In the genomic region with DNA sequence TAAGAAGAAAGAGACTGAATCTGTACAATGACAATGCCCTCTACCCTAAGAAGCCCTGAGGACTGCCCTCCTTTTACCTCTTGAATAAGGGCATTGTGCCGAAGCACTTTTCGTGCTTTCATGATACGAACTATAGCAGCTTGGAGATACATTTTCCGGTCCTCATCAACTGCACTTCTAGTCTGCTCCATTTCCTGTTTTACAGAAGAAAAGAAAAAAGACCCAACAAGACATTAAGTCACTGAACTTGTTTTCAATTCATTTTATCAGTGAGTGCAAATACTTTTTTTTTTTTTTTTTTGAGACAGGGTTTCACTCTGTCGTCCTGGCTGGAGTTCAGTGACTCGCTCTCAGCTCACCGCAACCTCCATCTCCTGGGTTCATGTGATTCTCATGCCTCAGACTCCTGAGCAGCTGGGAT, we compare ENCODE assay signal across 16 cellular contexts.
A peak's percentile ranks its signal among the peaks of the same experiment; 100 is the strongest.
DNase-seq lines count a peak whose midpoint lies in the region; ATAC-seq and TF ChIP-seq lines count a peak whose summit lies in the region.
"Had no signal": no experiment of that assay in that cellular context is flagged by ENCODE, and none has a peak within 500 bp of the region (broad histone marks: within the 10 kb centered on the region; RNA-seq: fewer than 3 reads in every experiment).

No MANE protein-coding gene starts in this region.

- H4K5ac ChIP-seq in IMR-90 (ENCODE audit: low read depth, low read length) = no peak overlapping the region

- peaks cover 9% of the 10 kb centered on the region; the same call in 1 of the 2 replicates for H3K9me1 ChIP-seq in IMR-90 (ENCODE audit: insufficient read depth, low read length)

- no peak for TF ChIP-seq POLR2A in IMR-90 (IDR thresholded peaks at IDR 0.05; ENCODE audit: low read depth, low read length)
- no peak for TF ChIP-seq POLR2A in gastroesophageal sphincter (IDR thresholded peaks at IDR 0.05)

- peak; percentile 16 for DNase-seq in activated CD4-positive, alpha-beta T cell treated with anti-CD3 and anti-CD28 coated beads, Interleukin-2, amount 10 ng/mL, durations not matched to agents 7 days and 5 days
- DNase-seq in activated CD4-positive, alpha-beta T cell treated with anti-CD3 and anti-CD28 coated beads, Interleukin-2, amount 50 U/mL, for 4 hours = no peak
- DNase-seq in IMR-90 (peak; percentile 74), glomerular visceral epithelial cell (ENCODE audit: extremely low spot score) (peak; percentile 55), BE2C (no peak), dermis blood vessel endothelial cell (no peak)
- DNase-seq: activated CD4-positive, CD25-positive, alpha-beta regulatory T cell; cortex of kidney; GF-D8; heart left ventricle; kidney; uterus had no signal

- no peak overlapping the region for H4K91ac ChIP-seq in IMR-90 (ENCODE audit: insufficient read depth, low read depth, low read length)

- H3K27me3 Mint-ChIP-seq in activated CD4-positive, alpha-beta T cell treated with anti-CD3 and anti-CD28 coated beads, Interleukin-2, amount 10 ng/mL, durations not matched to agents 7 days and 5 days = no peaks in the 10 kb centered on the region
- no peaks in the 10 kb centered on the region for H3K27me3 Mint-ChIP-seq in activated T-helper 17 cell treated with anti-CD3 and anti-CD28 coated beads, Interleukin-2, amount 50 U/mL, for 72 hours

- BruUV-seq in IMR-90 (replicated peaks; lab: Mats Ljungman, UMichigan) = no TSS peak

- no peak overlapping the region for H2AK5ac ChIP-seq in IMR-90 (ENCODE audit: low read depth, low read length)

- H3K27me3 ChIP-seq in IMR-90 (ENCODE audit: control insufficient read depth, insufficient read depth, low read length) = no peaks in the 10 kb centered on the region
- no peaks in the 10 kb centered on the region for H3K27me3 ChIP-seq in BE2C
- no peaks in the 10 kb centered on the region for H3K27me3 ChIP-seq in gastroesophageal sphincter
- H3K27me3 ChIP-seq: ascending aorta, heart left ventricle, uterus had no signal

- no peak overlapping the region for H3K18ac ChIP-seq in IMR-90 (ENCODE audit: low read depth, low read length)

- no peak overlapping the region for H3K4me2 ChIP-seq in IMR-90 (ENCODE audit: low read depth, low read length)
- H3K4me2 ChIP-seq: KMS-11 had no signal

- in situ Hi-C loops in IMR-90 (cut with MboI; ENCODE audit: low sequenced_read_pairs) = loop anchor here (25.0 kb wide), 1 partner anchor 349 kb away; no protein-coding TSS in a partner anchor

- ATAC-seq in IMR-90 (ENCODE audit: low read depth) = no peak
- no peak for ATAC-seq in activated T-helper 17 cell treated with anti-CD3 and anti-CD28 coated beads, Interleukin-2, amount 50 U/mL, for 72 hours (replicated peaks)
- ATAC-seq in gastroesophageal sphincter = no peak
- ATAC-seq: heart left ventricle had no signal

- CTCF ChIA-PET in activated CD4-positive, alpha-beta T cell treated with anti-CD3 and anti-CD28 coated beads, Interleukin-2, amount 10 ng/mL, durations not matched to agents 7 days and 5 days (lab: Charles Lee) = no interaction called here
- CTCF ChIA-PET in IMR-90 (lab: Yijun Ruan, JAX) = no interaction called here

- no peak overlapping the region for H3K23ac ChIP-seq in IMR-90 (ENCODE audit: low read depth, low read length)

- peaks cover 45% of the 10 kb centered on the region for H3K36me3 Mint-ChIP-seq in activated CD4-positive, alpha-beta T cell treated with anti-CD3 and anti-CD28 coated beads, Interleukin-2, amount 10 ng/mL, durations not matched to agents 7 days and 5 days (ENCODE audit: low read depth)
- peaks cover 74% of the 10 kb centered on the region for H3K36me3 Mint-ChIP-seq in activated T-helper 17 cell treated with anti-CD3 and anti-CD28 coated beads, Interleukin-2, amount 50 U/mL, for 72 hours (ENCODE audit: low read depth)

- H2BK15ac ChIP-seq in IMR-90 (ENCODE audit: low read depth, low read length) = no peak overlapping the region

- WGBS in IMR-90 (ENCODE audit: extremely low coverage in 2 of 2, insufficient read length in 1 of 2), 2 experiments = 72% methylated on average over 4 of the region's 7 CpGs; no CpG with 5 or more reads in 1 of the 2 experiments
- WGBS in gastroesophageal sphincter (ENCODE audit: low coverage in 1 of 2), 2 donors = 89 to 90% methylated on average over 7 of the region's 7 CpGs

- peaks cover 18% of the 10 kb centered on the region for H3K4me1 Mint-ChIP-seq in activated CD4-positive, alpha-beta T cell treated with anti-CD3 and anti-CD28 coated beads, Interleukin-2, amount 10 ng/mL, durations not matched to agents 7 days and 5 days
- H3K4me1 Mint-ChIP-seq in activated T-helper 17 cell treated with anti-CD3 and anti-CD28 coated beads, Interleukin-2, amount 50 U/mL, for 72 hours = no peaks in the 10 kb centered on the region

- no peak for TF ChIP-seq RAD21 in IMR-90 (IDR thresholded peaks at IDR 0.05; ENCODE audit: low read length)

- POLR2A ChIA-PET in activated CD4-positive, alpha-beta T cell treated with anti-CD3 and anti-CD28 coated beads, Interleukin-2, amount 10 ng/mL, durations not matched to agents 7 days and 5 days (lab: Charles Lee) = no interaction called here
- POLR2A ChIA-PET in IMR-90 (lab: Charles Lee; ENCODE audit: unreplicated experiment) = no interaction called here

- H2AFZ ChIP-seq in IMR-90 (replicated peaks; ENCODE audit: low read length, poor library complexity) = no peak overlapping the region

- H3K27ac ChIP-seq in IMR-90 (ENCODE audit: insufficient read depth, low read length) = no peak overlapping the region
- H3K27ac ChIP-seq in gastroesophageal sphincter = no peak overlapping the region
- H3K27ac ChIP-seq: ascending aorta, heart left ventricle, KMS-11, uterus had no signal

- peak overlapping the region; percentile 31; the same call in 1 of the 2 replicates for H2BK20ac ChIP-seq in IMR-90 (ENCODE audit: low read depth, low read length)

- no peak overlapping the region for H2BK120ac ChIP-seq in IMR-90 (ENCODE audit: low read depth, low read length)

- H3K14ac ChIP-seq in IMR-90 (replicated peaks; ENCODE audit: low read depth, low read length) = no peak overlapping the region

- H3K9ac ChIP-seq in IMR-90 (ENCODE audit: low read depth, low read length) = no peak overlapping the region
- H3K9ac ChIP-seq: KMS-11 had no signal

- H3K79me1 ChIP-seq in IMR-90 (ENCODE audit: low read depth in 1 of 2, low read length in 2 of 2) = peaks cover 3 to 6% of the 10 kb centered on the region in 2 experiments; a peak in 1 of 4 replicates

- no peak overlapping the region for H3K56ac ChIP-seq in IMR-90 (ENCODE audit: extremely low read depth, insufficient read depth, low read length)

- H3K36me3 ChIP-seq in IMR-90 (ENCODE audit: control insufficient read depth, insufficient read depth, low read length) = peaks cover 14% of the 10 kb centered on the region
- peaks cover 9% of the 10 kb centered on the region; the same call in 1 of the 2 replicates for H3K36me3 ChIP-seq in BE2C
- H3K36me3 ChIP-seq in gastroesophageal sphincter = peaks cover 0 to 78% of the 10 kb centered on the region in 2 donors
- H3K36me3 ChIP-seq: uterus had no signal

- H2AK9ac ChIP-seq in IMR-90 (replicated peaks; ENCODE audit: low read depth, low read length, poor library complexity) = no peak overlapping the region

- TF ChIP-seq EP300 in gastroesophageal sphincter (IDR thresholded peaks at IDR 0.05) = no peak

- H3K4me3 ChIP-seq in IMR-90 (ENCODE audit: insufficient read depth, low read depth, low read length) (no peak overlapping the region), BE2C (ENCODE audit: low read depth, low read length) (no peak overlapping the region), gastroesophageal sphincter (no peak overlapping the region)
- H3K4me3 ChIP-seq: ascending aorta, heart left ventricle, uterus had no signal

- no peak for TF ChIP-seq CTCF in IMR-90 (conservative IDR thresholded peaks at IDR 0.05; ENCODE audit: low read depth, low read length)
- TF ChIP-seq CTCF in BE2C (IDR thresholded peaks at IDR 0.05; ENCODE audit: low read depth, low read length) = no peak
- no peak for TF ChIP-seq CTCF in gastroesophageal sphincter (IDR thresholded peaks at IDR 0.05)

- no peak overlapping the region for H4K8ac ChIP-seq in IMR-90 (ENCODE audit: low read depth in 2 of 2, low read length in 2 of 2)

- no peaks in the 10 kb centered on the region for H3K9me3 ChIP-seq in IMR-90 (ENCODE audit: control insufficient read depth, insufficient read depth, low read length)
- no peaks in the 10 kb centered on the region for H3K9me3 ChIP-seq in BE2C
- H3K9me3 ChIP-seq in gastroesophageal sphincter = no peaks in the 10 kb centered on the region
- H3K9me3 ChIP-seq: ascending aorta, heart left ventricle, uterus had no signal

- dilution Hi-C loops in IMR-90 (cut with HindIII; ENCODE audit: low sequenced_read_pairs, unreplicated experiment) = no loop called here

- H3K9me3 Mint-ChIP-seq in activated CD4-positive, alpha-beta T cell treated with anti-CD3 and anti-CD28 coated beads, Interleukin-2, amount 10 ng/mL, durations not matched to agents 7 days and 5 days = no peaks in the 10 kb centered on the region
- H3K9me3 Mint-ChIP-seq in activated T-helper 17 cell treated with anti-CD3 and anti-CD28 coated beads, Interleukin-2, amount 50 U/mL, for 72 hours = no peaks in the 10 kb centered on the region

- no peak overlapping the region for H2BK5ac ChIP-seq in IMR-90 (ENCODE audit: low read depth, low read length, poor library complexity, severe bottlenecking)

- no peak overlapping the region for H3K4ac ChIP-seq in IMR-90 (ENCODE audit: low read depth, low read length)

- H3K27ac Mint-ChIP-seq in activated CD4-positive, alpha-beta T cell treated with anti-CD3 and anti-CD28 coated beads, Interleukin-2, amount 10 ng/mL, durations not matched to agents 7 days and 5 days = peak overlapping the region; percentile 83
- peak overlapping the region; percentile 3 for H3K27ac Mint-ChIP-seq in activated T-helper 17 cell treated with anti-CD3 and anti-CD28 coated beads, Interleukin-2, amount 50 U/mL, for 72 hours

- peak overlapping the region; percentile 15 for H3K4me3 Mint-ChIP-seq in activated CD4-positive, alpha-beta T cell treated with anti-CD3 and anti-CD28 coated beads, Interleukin-2, amount 10 ng/mL, durations not matched to agents 7 days and 5 days
- no peak overlapping the region for H3K4me3 Mint-ChIP-seq in activated T-helper 17 cell treated with anti-CD3 and anti-CD28 coated beads, Interleukin-2, amount 50 U/mL, for 72 hours

- intact Hi-C loops in IMR-90 (cut with micrococcal nuclease) = no loop called here

- H3K4me1 ChIP-seq in IMR-90 (ENCODE audit: control insufficient read depth, insufficient read depth, low read length) (peaks cover 4% of the 10 kb centered on the region), BE2C (no peaks in the 10 kb centered on the region), gastroesophageal sphincter (peaks cover 0 to 6% (median 0%) of the 10 kb centered on the region in 3 donors)
- H3K4me1 ChIP-seq: ascending aorta, heart left ventricle, uterus had no signal

- no peaks in the 10 kb centered on the region for H4K20me1 ChIP-seq in IMR-90 (ENCODE audit: insufficient read depth, low read length)

TF ChIP-seq in IMR-90, 13 proteins besides CTCF, POLR2A, EP300 and RAD21:
- TF ChIP-seq NFE2L2 (IDR thresholded peaks at IDR 0.05; ENCODE audit: low read depth, low read length) = no peak
- TF ChIP-seq MAZ (IDR thresholded peaks at IDR 0.05; ENCODE audit: borderline replicate concordance, low read depth, low read length) = no peak
- TF ChIP-seq CHD1 (IDR thresholded peaks at IDR 0.05; ENCODE audit: low read depth, low read length) = no peak
- no peak for TF ChIP-seq MXI1 (IDR thresholded peaks at IDR 0.05; ENCODE audit: borderline replicate concordance, low read depth, low read length)
TF ChIP-seq in IMR-90: peak in this region for 0.

Comparison
In these comparisons a context has a peak if more than half of its experiments do, and no peak if none do; other contexts are left out.
1. DNase-seq: peak in activated CD4-positive, alpha-beta T cell treated with anti-CD3 and anti-CD28 coated beads, Interleukin-2, amount 10 ng/mL, durations not matched to agents 7 days and 5 days (single experiment), IMR-90 (single experiment) and glomerular visceral epithelial cell (single experiment); none in activated CD4-positive, alpha-beta T cell treated with anti-CD3 and anti-CD28 coated beads, Interleukin-2, amount 50 U/mL, for 4 hours (0 of 2), BE2C (single experiment) and dermis blood vessel endothelial cell (single experiment).